ENCODE assay signal across 19 cellular contexts in genomic region chr6:63440594-63440993, GRCh38.
DNase-seq lines count a peak whose midpoint lies in the region; ATAC-seq, FAIRE-seq and TF ChIP-seq lines count a peak whose summit lies in the region.
"Had no signal": no experiment of that assay in that cellular context is flagged by ENCODE, and none has a peak within 500 bp of the region (broad histone marks: within the 10 kb centered on the region; RNA-seq: fewer than 3 reads in every experiment).

No MANE protein-coding gene starts in this region.

- TF ChIP-seq RAD21 in HepG2 (CRISPR knock-in tag; IDR thresholded peaks at IDR 0.05): no peak

- H3K27ac ChIP-seq in HepG2 (ENCODE audit: extremely low read length, insufficient read depth, low read length) (no peak overlapping the region), right lobe of liver (no peak overlapping the region), endodermal cell (ENCODE audit: low read depth, low read length) (no peak overlapping the region)

- peaks cover 52% of the 10 kb centered on the region for H3K4me1 ChIP-seq in HepG2 (ENCODE audit: insufficient read depth, low read length)
- H3K4me1 ChIP-seq in right lobe of liver: peaks cover 0 to 3% (median 0%) of the 10 kb centered on the region in 4 donors
- no peaks in the 10 kb centered on the region for H3K4me1 ChIP-seq in endodermal cell (ENCODE audit: control insufficient read depth, insufficient read depth, low read length)
- H3K4me1 ChIP-seq: BE2C had no signal

- TF ChIP-seq CTCF in HepG2 (CRISPR knock-in tag; IDR thresholded peaks at IDR 0.05) (no peak), right lobe of liver (IDR thresholded peaks at IDR 0.05) (no peak), endodermal cell (conservative IDR thresholded peaks at IDR 0.05) (no peak)

- H2AFZ ChIP-seq in HepG2 (ENCODE audit: low read length): no peak overlapping the region

- H3K4me2 ChIP-seq in HepG2 (ENCODE audit: low read depth, low read length): no peak overlapping the region

- H3K4me3 ChIP-seq in HepG2 (replicated peaks in 1 of 3; ENCODE audit: insufficient read depth in 1 of 3, low read depth in 2 of 3, low read length in 3 of 3) (no peak overlapping the region), right lobe of liver (no peak overlapping the region), endodermal cell (ENCODE audit: low read length) (no peak overlapping the region)

- no peak for ATAC-seq in HepG2
- no peak for ATAC-seq in right lobe of liver
- no peak for ATAC-seq in activated naive CD8-positive, alpha-beta T cell treated with anti-CD3 and anti-CD28 coated beads, Interleukin-2, amount 10 ng/mL, durations not matched to agents 7 days and 5 days (ENCODE audit: low read depth)
- ATAC-seq: SK-N-SH treated with all-trans-retinoic acid at 6 μM for 48 hours had no signal

- DNase-seq in NCI-H146 (lab: John Stamatoyannopoulos, UW): peak; percentile 44
- no peak for DNase-seq in NCI-H146 treated with DMSO at 0.1 percent for 48 hours (lab: John Stamatoyannopoulos, UW; ENCODE audit: unreplicated experiment)
- DNase-seq in HepG2 (ENCODE audit: low spot score): no peak
- DNase-seq in right lobe of liver: no peak
- no peak for DNase-seq in activated naive CD8-positive, alpha-beta T cell treated with anti-CD3 and anti-CD28 coated beads, Interleukin-2, amount 10 ng/mL, durations not matched to agents 7 days and 5 days
- no peak for DNase-seq in activated CD4-positive, alpha-beta T cell treated with anti-CD3 and anti-CD28 coated beads, Interleukin-2, amount 50 U/mL, for 4 hours
- DNase-seq in endodermal cell: no peak
- DNase-seq in occipital lobe (lab: John Stamatoyannopoulos, UW): no peak
- DNase-seq: BE2C; CD4-positive, CD25-positive, alpha-beta regulatory T cell; KBM-7; NCI-H226; NCI-H526 treated with DMSO at 0.1 percent for 48 hours; SIG-M5; T-cell had no signal

- peaks cover 2% of the 10 kb centered on the region for H3K9me3 Mint-ChIP-seq in activated naive CD8-positive, alpha-beta T cell treated with anti-CD3 and anti-CD28 coated beads, Interleukin-2, amount 10 ng/mL, durations not matched to agents 7 days and 5 days
- peaks cover 14% of the 10 kb centered on the region for H3K9me3 Mint-ChIP-seq in endodermal cell

- WGBS in HepG2 (ENCODE audit: low lambda C conversion rate): 97% methylated on average over 16 of the region's 16 CpGs
- WGBS in right lobe of liver (ENCODE audit: insufficient coverage, low coverage, low lambda C conversion rate, missing lambda C conversion rate): 89% methylated on average over 7 of the region's 16 CpGs
- WGBS in endodermal cell (ENCODE audit: insufficient coverage in 1 of 2, insufficient read length in 1 of 2), 2 experiments: 88 to 89% methylated on average over 12 to 16 of the region's 16 CpGs

- H3K9me3 ChIP-seq in HepG2 (ENCODE audit: low read length): no peaks in the 10 kb centered on the region
- H3K9me3 ChIP-seq in right lobe of liver: no peaks in the 10 kb centered on the region
- no peaks in the 10 kb centered on the region for H3K9me3 ChIP-seq in endodermal cell (ENCODE audit: control insufficient read depth, low read length)
- H3K9me3 ChIP-seq: BE2C had no signal

- no peaks in the 10 kb centered on the region for H4K20me1 ChIP-seq in HepG2 (ENCODE audit: insufficient read depth, low read length)

- POLR2A ChIA-PET in HepG2 (lab: Yijun Ruan, JAX): no interaction called here
- POLR2A ChIA-PET in activated naive CD8-positive, alpha-beta T cell treated with anti-CD3 and anti-CD28 coated beads, Interleukin-2, amount 10 ng/mL, durations not matched to agents 7 days and 5 days (lab: Charles Lee): no interaction called here

- BruUV-seq in HepG2 (replicated peaks; lab: Mats Ljungman, UMichigan): no TSS peak

- peaks cover 2% of the 10 kb centered on the region for H3K36me3 Mint-ChIP-seq in activated naive CD8-positive, alpha-beta T cell treated with anti-CD3 and anti-CD28 coated beads, Interleukin-2, amount 10 ng/mL, durations not matched to agents 7 days and 5 days
- no peaks in the 10 kb centered on the region for H3K36me3 Mint-ChIP-seq in endodermal cell (ENCODE audit: low read depth)
- H3K36me3 Mint-ChIP-seq: CD4-positive, CD25-positive, alpha-beta regulatory T cell; T-cell had no signal

- H3K27ac Mint-ChIP-seq in activated naive CD8-positive, alpha-beta T cell treated with anti-CD3 and anti-CD28 coated beads, Interleukin-2, amount 10 ng/mL, durations not matched to agents 7 days and 5 days: no peak overlapping the region
- no peak overlapping the region for H3K27ac Mint-ChIP-seq in endodermal cell
- H3K27ac Mint-ChIP-seq: CD4-positive, CD25-positive, alpha-beta regulatory T cell had no signal

- in situ Hi-C loops in HepG2 (cut with HindIII; ENCODE audit: extremely low pct_ligation_motif_present, low pct_unique_long_range_greater_than_20kb): no loop called here

- no peak for FAIRE-seq in HepG2 (lab: Jason Lieb, UNC)
- FAIRE-seq: GM12892, GM18507, H1 had no signal

- no peaks in the 10 kb centered on the region for H3K36me3 ChIP-seq in HepG2 (replicated peaks in 1 of 2; ENCODE audit: control insufficient read depth in 1 of 2, insufficient read depth in 2 of 2, low read length in 2 of 2)
- H3K36me3 ChIP-seq in right lobe of liver: no peaks in the 10 kb centered on the region
- no peaks in the 10 kb centered on the region for H3K36me3 ChIP-seq in endodermal cell (ENCODE audit: control insufficient read depth, insufficient read depth, low read length)
- H3K36me3 ChIP-seq: BE2C had no signal

- CTCF ChIA-PET in HepG2 (lab: Yijun Ruan, JAX; ENCODE audit: low intra/inter-chr PET ratio, low total read pairs): no interaction called here

- H3K27me3 ChIP-seq in HepG2 (ENCODE audit: control insufficient read depth in 1 of 2, insufficient read depth in 2 of 2, low read length in 2 of 2) (no peaks in the 10 kb centered on the region), right lobe of liver (no peaks in the 10 kb centered on the region), endodermal cell (ENCODE audit: control insufficient read depth, insufficient read depth, low read length, poor library complexity, severe bottlenecking) (no peaks in the 10 kb centered on the region)
- H3K27me3 ChIP-seq: BE2C had no signal

- no peak for TF ChIP-seq EP300 in HepG2 (IDR thresholded peaks at IDR 0.05; ENCODE audit: low read depth in 2 of 2, low read length in 2 of 2)
- no peak for TF ChIP-seq EP300 in HepG2 (CRISPR knock-in tag; IDR thresholded peaks at IDR 0.05; ENCODE audit: borderline replicate concordance)

- no peaks in the 10 kb centered on the region for H3K27me3 Mint-ChIP-seq in activated naive CD8-positive, alpha-beta T cell treated with anti-CD3 and anti-CD28 coated beads, Interleukin-2, amount 10 ng/mL, durations not matched to agents 7 days and 5 days
- H3K27me3 Mint-ChIP-seq in endodermal cell (ENCODE audit: insufficient read depth): peaks cover 2% of the 10 kb centered on the region

- H3K4me1 Mint-ChIP-seq in activated naive CD8-positive, alpha-beta T cell treated with anti-CD3 and anti-CD28 coated beads, Interleukin-2, amount 10 ng/mL, durations not matched to agents 7 days and 5 days: peaks cover 3% of the 10 kb centered on the region
- H3K4me1 Mint-ChIP-seq in endodermal cell: no peaks in the 10 kb centered on the region
- H3K4me1 Mint-ChIP-seq: CD4-positive, CD25-positive, alpha-beta regulatory T cell had no signal

- TF ChIP-seq POLR2A in HepG2 (IDR thresholded peaks at IDR 0.05; ENCODE audit: insufficient read depth in 1 of 2, low read depth in 2 of 2, low read length in 2 of 2): no peak
- no peak for TF ChIP-seq POLR2A in right lobe of liver (IDR thresholded peaks at IDR 0.05)

- H3K79me2 ChIP-seq in HepG2 (ENCODE audit: insufficient read depth, low read length): no peaks in the 10 kb centered on the region

- intact Hi-C loops in HepG2 (cut with micrococcal nuclease; ENCODE audit: unreplicated experiment) (no loop called here), right lobe of liver (cut with DNase I) (no loop called here)

- H3K4me3 Mint-ChIP-seq in activated naive CD8-positive, alpha-beta T cell treated with anti-CD3 and anti-CD28 coated beads, Interleukin-2, amount 10 ng/mL, durations not matched to agents 7 days and 5 days: peak overlapping the region; percentile 39
- H3K4me3 Mint-ChIP-seq in endodermal cell: no peak overlapping the region

- H3K9ac ChIP-seq in HepG2 (ENCODE audit: insufficient read depth, low read depth, low read length) (no peak overlapping the region), endodermal cell (ENCODE audit: extremely low read depth, low read length, poor library complexity, severe bottlenecking) (no peak overlapping the region)

TF ChIP-seq in HepG2, 621 proteins besides CTCF, POLR2A, EP300 and RAD21 (continues in another document):
- no peak for TF ChIP-seq SIX4 (CRISPR knock-in tag; IDR thresholded peaks at IDR 0.05)
- TF ChIP-seq ZNF33B (CRISPR knock-in tag; IDR thresholded peaks at IDR 0.05): no peak
- TF ChIP-seq PRPF4 (IDR thresholded peaks at IDR 0.05; ENCODE audit: low read depth, low read length, poor library complexity, severe bottlenecking): no peak
- 0 out of 2 replicates have a peak, but pooled peaks have one; percentile 28 for TF ChIP-seq EED (CRISPR knock-in tag; IDR thresholded peaks at IDR 0.05)
- no peak for TF ChIP-seq ZNF446 (CRISPR knock-in tag; IDR thresholded peaks at IDR 0.05)
- TF ChIP-seq ZBTB33 (CRISPR knock-in tag; IDR thresholded peaks at IDR 0.05): 0 out of 2 replicates have a peak, but pooled peaks have one; percentile 26
- TF ChIP-seq ATRX (CRISPR knock-in tag; IDR thresholded peaks at IDR 0.05; ENCODE audit: borderline replicate concordance): no peak
